In the genomic region with DNA sequence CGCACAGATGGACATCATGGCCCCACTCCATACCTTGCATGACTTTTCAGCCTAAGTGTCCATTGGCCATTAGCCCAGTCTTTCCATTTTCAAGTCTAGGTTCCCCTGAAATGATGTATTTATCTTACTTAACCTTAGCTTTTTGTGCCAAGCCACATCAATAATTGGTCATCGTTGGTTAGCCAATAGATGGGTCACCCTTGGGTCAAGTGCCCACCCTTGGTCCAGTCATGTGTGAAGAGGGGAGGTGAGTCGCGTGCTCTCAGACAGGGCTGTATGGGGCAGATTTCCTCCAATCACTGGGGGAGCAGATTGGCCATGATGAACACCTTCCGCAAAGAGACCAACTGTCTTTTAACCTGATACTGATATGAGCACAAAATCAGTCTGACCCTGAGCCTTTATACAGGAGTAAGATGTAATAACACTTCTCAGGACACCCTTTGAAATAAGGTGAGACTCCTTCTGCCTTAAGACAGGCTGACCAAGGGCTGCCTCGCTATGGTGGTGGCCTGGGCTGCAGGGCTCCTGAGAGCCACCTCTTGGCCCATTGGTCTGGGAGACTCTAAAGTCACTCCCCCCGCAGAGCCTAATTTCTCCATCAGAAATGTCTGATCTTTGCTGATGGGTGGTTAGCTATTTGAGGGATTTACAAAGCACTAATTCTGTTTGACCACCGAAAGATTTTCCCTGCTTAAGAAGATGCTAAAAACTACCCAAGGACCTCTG, we compare ENCODE assay signal across 19 cellular contexts.
DNase-seq lines count a peak whose midpoint lies in the region; ATAC-seq and TF ChIP-seq lines count a peak whose summit lies in the region.
"Had no signal": no experiment of that assay in that cellular context is flagged by ENCODE, and none has a peak within 500 bp of the region (broad histone marks: within the 10 kb centered on the region; RNA-seq: fewer than 3 reads in every experiment).

No MANE protein-coding gene starts in this region.

- H3F3A ChIP-seq in GM23248 (ENCODE audit: insufficient read depth) = 0 out of 2 replicates have a peak, but pooled peaks cover 8% of the 10 kb centered on the region

- H3K36me3 ChIP-seq in GM23248 (ENCODE audit: low read depth) = no peaks in the 10 kb centered on the region
- H3K36me3 ChIP-seq in gastroesophageal sphincter = no peaks in the 10 kb centered on the region
- H3K36me3 ChIP-seq: pancreas had no signal

- no peak overlapping the region; the same call in 1 of the 2 replicates for H2AFZ ChIP-seq in GM23248

- H3K79me2 ChIP-seq in GM23248 (ENCODE audit: insufficient read depth) = no peaks in the 10 kb centered on the region

- ATAC-seq in activated CD8-positive, alpha-beta memory T cell treated with anti-CD3 and anti-CD28 coated beads, Interleukin-2, amount 10 ng/mL, durations not matched to agents 7 days and 5 days = no peak
- no peak for ATAC-seq in gastroesophageal sphincter
- no peak for ATAC-seq in GM21390 (IDR thresholded peaks at IDR 0.05; ENCODE audit: unreplicated experiment)
- no peak for ATAC-seq in GM21717 (IDR thresholded peaks at IDR 0.05; ENCODE audit: unreplicated experiment)
- ATAC-seq: activated naive CD8-positive, alpha-beta T cell treated with anti-CD3 and anti-CD28 coated beads, Interleukin-2, amount 50 U/mL, for 24 hours; pancreas; stimulated activated naive CD8-positive, alpha-beta T cell treated with anti-CD3 and anti-CD28 coated beads, Interleukin-15, Interleukin-2, amounts not matched to agents 100 U/mL and 50 U/mL, for 24 hours had no signal

- in situ Hi-C loops in GM23248 (cut with MboI) = no loop called here

- no peaks in the 10 kb centered on the region for H3K9me3 Mint-ChIP-seq in activated CD8-positive, alpha-beta memory T cell treated with anti-CD3 and anti-CD28 coated beads, Interleukin-2, amount 10 ng/mL, durations not matched to agents 7 days and 5 days (ENCODE audit: low read depth)
- H3K9me3 Mint-ChIP-seq: activated naive CD8-positive, alpha-beta T cell treated with anti-CD3 and anti-CD28 coated beads, Interleukin-2, amount 50 U/mL, for 24 hours; activated T-cell treated with anti-CD3 and anti-CD28 coated beads, Interleukin-2, amount 50 U/mL, for 24 hours; central memory CD8-positive, alpha-beta T cell had no signal

- H3K9me2 ChIP-seq in GM23248 (ENCODE audit: insufficient read depth) = no peaks in the 10 kb centered on the region

- no peak for TF ChIP-seq POLR2A in gastroesophageal sphincter (IDR thresholded peaks at IDR 0.05)

- CTCF ChIA-PET in activated CD8-positive, alpha-beta memory T cell treated with anti-CD3 and anti-CD28 coated beads, Interleukin-2, amount 10 ng/mL, durations not matched to agents 7 days and 5 days (lab: Charles Lee) = interaction anchor here (1.5 kb wide), 1 partner anchor 176 kb away, joined by 3 read pairs; no protein-coding TSS in a partner anchor

- no peak overlapping the region for H3K9ac ChIP-seq in GM23248

- H3K4me3 ChIP-seq in GM23248 = no peak overlapping the region
- no peak overlapping the region for H3K4me3 ChIP-seq in gastroesophageal sphincter
- H3K4me3 ChIP-seq: pancreas had no signal

- H3K27ac ChIP-seq in GM23248 (no peak overlapping the region), gastroesophageal sphincter (peak overlapping the region in 3 of 4 donors; percentile 90 to 94 (median 91))
- H3K27ac ChIP-seq: pancreas had no signal

- no peak for TF ChIP-seq CTCF in gastroesophageal sphincter (IDR thresholded peaks at IDR 0.05)

- no peak for TF ChIP-seq EP300 in gastroesophageal sphincter (IDR thresholded peaks at IDR 0.05)

- H3K4me1 ChIP-seq in GM23248 (ENCODE audit: insufficient read depth) = peaks cover 9% of the 10 kb centered on the region
- peaks cover 5 to 77% (median 10%) of the 10 kb centered on the region in 3 donors for H3K4me1 ChIP-seq in gastroesophageal sphincter

- H4K20me1 ChIP-seq in GM23248 (ENCODE audit: insufficient read depth) = no peaks in the 10 kb centered on the region

- peaks cover 2% of the 10 kb centered on the region for H3K4me1 Mint-ChIP-seq in activated CD8-positive, alpha-beta memory T cell treated with anti-CD3 and anti-CD28 coated beads, Interleukin-2, amount 10 ng/mL, durations not matched to agents 7 days and 5 days

- WGBS in GM23248 (ENCODE audit: low coverage in 1 of 2, low lambda C conversion rate in 2 of 2, missing lambda C conversion rate in 2 of 2), 2 experiments = 83 to 84% methylated on average over 8 of the region's 8 CpGs
- WGBS in gastroesophageal sphincter (ENCODE audit: low coverage in 1 of 2), 2 donors = 91 to 93% methylated on average over 2 to 4 of the region's 8 CpGs

- DNase-seq in GM23248 (peak; percentile 37), renal cortical epithelial cell (ENCODE audit: low read depth) (peak; percentile 70), posterior cingulate gyrus (no peak), NCI-H187 treated with DMSO at 0.1 percent for 48 hours (lab: John Stamatoyannopoulos, UW) (no peak)
- peak; percentile 15 for DNase-seq in activated CD8-positive, alpha-beta memory T cell treated with anti-CD3 and anti-CD28 coated beads, Interleukin-2, amount 10 ng/mL, durations not matched to agents 7 days and 5 days
- DNase-seq: activated CD4-positive, alpha-beta T cell treated with anti-CD3 and anti-CD28 coated beads for 48 hours; activated naive CD8-positive, alpha-beta T cell treated with anti-CD3 and anti-CD28 coated beads, Interleukin-2, amount 50 U/mL, for 24 hours; activated T-cell treated with anti-CD3 and anti-CD28 coated beads, Interleukin-2, amount 50 U/mL, for 24 hours; glutamatergic neuron; NCI-H1417 treated with DMSO at 0.1 percent for 48 hours; NCI-H345; NK-92 treated with Interleukin-12 subunit alpha and Interleukin-12 subunit beta, amount 100 ng/mL, for 24 hours; stimulated activated CD4-positive, alpha-beta T cell treated with anti-CD3 and anti-CD28 coated beads, Interleukin-12 subunit alpha, Interleukin-12 subunit beta, amount 100 ng/mL, for 4 hours; stimulated activated naive CD8-positive, alpha-beta T cell treated with anti-CD3 and anti-CD28 coated beads, Interleukin-15, Interleukin-2, amounts not matched to agents 100 U/mL and 50 U/mL, for 24 hours had no signal

- intact Hi-C loops in posterior cingulate gyrus (cut with DNase I) = no loop called here

- H3K27me3 Mint-ChIP-seq in activated CD8-positive, alpha-beta memory T cell treated with anti-CD3 and anti-CD28 coated beads, Interleukin-2, amount 10 ng/mL, durations not matched to agents 7 days and 5 days = no peaks in the 10 kb centered on the region
- H3K27me3 Mint-ChIP-seq: activated naive CD8-positive, alpha-beta T cell treated with anti-CD3 and anti-CD28 coated beads, Interleukin-2, amount 50 U/mL, for 24 hours; activated T-cell treated with anti-CD3 and anti-CD28 coated beads, Interleukin-2, amount 50 U/mL, for 24 hours; central memory CD8-positive, alpha-beta T cell had no signal

- no peaks in the 10 kb centered on the region for H3K36me3 Mint-ChIP-seq in activated CD8-positive, alpha-beta memory T cell treated with anti-CD3 and anti-CD28 coated beads, Interleukin-2, amount 10 ng/mL, durations not matched to agents 7 days and 5 days

- H3K27ac Mint-ChIP-seq in activated CD8-positive, alpha-beta memory T cell treated with anti-CD3 and anti-CD28 coated beads, Interleukin-2, amount 10 ng/mL, durations not matched to agents 7 days and 5 days = no peak overlapping the region
- H3K27ac Mint-ChIP-seq: activated naive CD8-positive, alpha-beta T cell treated with anti-CD3 and anti-CD28 coated beads, Interleukin-2, amount 50 U/mL, for 24 hours; activated T-cell treated with anti-CD3 and anti-CD28 coated beads, Interleukin-2, amount 50 U/mL, for 24 hours had no signal

- H3K4me3 Mint-ChIP-seq in activated CD8-positive, alpha-beta memory T cell treated with anti-CD3 and anti-CD28 coated beads, Interleukin-2, amount 10 ng/mL, durations not matched to agents 7 days and 5 days = no peak overlapping the region
- H3K4me3 Mint-ChIP-seq: activated naive CD8-positive, alpha-beta T cell treated with anti-CD3 and anti-CD28 coated beads, Interleukin-2, amount 50 U/mL, for 24 hours; activated T-cell treated with anti-CD3 and anti-CD28 coated beads, Interleukin-2, amount 50 U/mL, for 24 hours; central memory CD8-positive, alpha-beta T cell had no signal

- H3K4me2 ChIP-seq in GM23248 (ENCODE audit: unreplicated experiment) = no peak overlapping the region

- H3K9me3 ChIP-seq in GM23248 (ENCODE audit: low read depth) (no peaks in the 10 kb centered on the region), gastroesophageal sphincter (no peaks in the 10 kb centered on the region)
- H3K9me3 ChIP-seq: pancreas had no signal

- H3K27me3 ChIP-seq in GM23248 (replicated peaks; ENCODE audit: insufficient read depth) (no peaks in the 10 kb centered on the region), gastroesophageal sphincter (no peaks in the 10 kb centered on the region)
- H3K27me3 ChIP-seq: pancreas had no signal

Comparison
In these comparisons a context has a peak if more than half of its experiments do, and no peak if none do; other contexts are left out.
1. DNase-seq: peak in GM23248 (single experiment), activated CD8-positive, alpha-beta memory T cell treated with anti-CD3 and anti-CD28 coated beads, Interleukin-2, amount 10 ng/mL, durations not matched to agents 7 days and 5 days (single experiment) and renal cortical epithelial cell (single experiment); none in posterior cingulate gyrus (0 of 10) and NCI-H187 treated with DMSO at 0.1 percent for 48 hours (single experiment).